In the genomic region with DNA sequence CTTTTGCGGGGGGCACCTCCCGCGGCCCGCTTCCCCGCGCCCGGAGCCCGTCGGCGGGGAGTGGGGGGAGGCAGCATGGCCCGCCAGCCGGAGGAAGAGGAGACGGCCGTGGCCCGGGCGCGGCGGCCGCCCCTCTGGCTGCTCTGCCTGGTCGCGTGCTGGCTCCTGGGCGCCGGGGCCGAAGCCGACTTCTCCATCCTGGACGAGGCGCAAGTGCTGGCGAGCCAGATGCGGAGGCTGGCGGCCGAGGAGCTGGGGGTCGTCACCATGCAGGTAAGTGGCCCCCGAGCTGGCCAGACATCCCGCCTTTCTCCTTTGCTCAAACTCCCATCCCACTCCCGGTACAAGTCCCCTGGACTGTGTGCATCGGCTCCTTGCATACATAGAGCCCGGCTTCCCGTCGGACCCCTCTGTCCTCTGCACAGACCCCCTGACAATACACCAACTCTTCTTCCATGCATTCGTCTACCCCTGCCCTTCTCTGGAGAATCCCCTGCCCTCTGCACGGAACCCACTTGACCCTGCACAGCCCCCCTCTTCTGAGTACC, we compare ENCODE assay signal across 8 cellular contexts. TPM values are rescaled to one million over a fixed set of nuclear protein-coding genes. Genes with fewer than 3 reads are reported as not detected.
DNase-seq lines count a peak whose midpoint lies in the region; ATAC-seq, FAIRE-seq and TF ChIP-seq lines count a peak whose summit lies in the region.

No MANE protein-coding gene starts in this region.

- H3K4me1 Mint-ChIP-seq in MCF 10A (ENCODE audit: insufficient read depth, unreplicated experiment) = peaks cover 32% of the 10 kb centered on the region
- peaks cover 15 to 22% of the 10 kb centered on the region in 2 donors for H3K4me1 Mint-ChIP-seq in stimulated activated naive B cell treated with anti-CD40 and anti-IgM and Interleukin-4, amounts not matched to agents 10 μg/mL and 1 μg/mL and 100 μg/mL, for 72 hours

- BruUV-seq in MCF 10A (replicated peaks; lab: Mats Ljungman, UMichigan) = no TSS peak

- no peak overlapping the region for H3K27ac Mint-ChIP-seq in MCF 10A (ENCODE audit: low read depth, unreplicated experiment)
- H3K27ac Mint-ChIP-seq in stimulated activated naive B cell treated with anti-CD40 and anti-IgM and Interleukin-4, amounts not matched to agents 10 μg/mL and 1 μg/mL and 100 μg/mL, for 72 hours = peak overlapping the region; percentile 15

- DNase-seq in GM03348 (ENCODE audit: low spot score) (peak; percentile 64), NCI-H146 treated with DMSO at 0.1 percent for 48 hours (lab: John Stamatoyannopoulos, UW; ENCODE audit: unreplicated experiment) (peak; percentile 38), MCF 10A (ENCODE audit: unreplicated experiment) (peak; percentile 27), kidney glomerular epithelial cell (lab: John Stamatoyannopoulos, UW) (peak; percentile 3), cerebellum (ENCODE audit: low spot score) (no peak), GM19239 (ENCODE audit: insufficient read length, low spot score) (no peak)
- no peak for DNase-seq in stimulated activated naive B cell treated with anti-CD40 and anti-IgM and Interleukin-4, amounts not matched to agents 10 μg/mL and 1 μg/mL and 100 μg/mL, for 72 hours

- no peak for TF ChIP-seq CTCF in MCF 10A (IDR thresholded peaks at IDR 0.05; ENCODE audit: unreplicated experiment)

- ATAC-seq in GM21723 (IDR thresholded peaks at IDR 0.05; ENCODE audit: unreplicated experiment) = peak; percentile 18
- ATAC-seq in stimulated activated naive B cell treated with anti-CD40 and anti-IgM and Interleukin-4, amounts not matched to agents 10 μg/mL and 1 μg/mL and 100 μg/mL, for 72 hours (replicated peaks) = peak; percentile 15 to 40

- no peak for FAIRE-seq in GM19239 (lab: Jason Lieb, UNC)

- peak overlapping the region; percentile 83 for H3K4me3 Mint-ChIP-seq in MCF 10A (ENCODE audit: unreplicated experiment)
- H3K4me3 Mint-ChIP-seq in stimulated activated naive B cell treated with anti-CD40 and anti-IgM and Interleukin-4, amounts not matched to agents 10 μg/mL and 1 μg/mL and 100 μg/mL, for 72 hours = peak overlapping the region; percentile 79 to 82

- intact Hi-C loops in MCF 10A (cut with micrococcal nuclease) = loop anchor here (1.0 to 5.0 kb wide), 5 partner anchors 37 to 354 kb away; no protein-coding TSS in a partner anchor

- H3K36me3 Mint-ChIP-seq in MCF 10A (ENCODE audit: insufficient read depth, unreplicated experiment) = no peaks in the 10 kb centered on the region
- no peaks in the 10 kb centered on the region for H3K36me3 Mint-ChIP-seq in stimulated activated naive B cell treated with anti-CD40 and anti-IgM and Interleukin-4, amounts not matched to agents 10 μg/mL and 1 μg/mL and 100 μg/mL, for 72 hours

- peaks cover 8% of the 10 kb centered on the region for H3K27me3 Mint-ChIP-seq in MCF 10A (ENCODE audit: insufficient read depth, unreplicated experiment)
- peaks cover 50 to 56% of the 10 kb centered on the region in 2 donors for H3K27me3 Mint-ChIP-seq in stimulated activated naive B cell treated with anti-CD40 and anti-IgM and Interleukin-4, amounts not matched to agents 10 μg/mL and 1 μg/mL and 100 μg/mL, for 72 hours

- H3K9me3 Mint-ChIP-seq in MCF 10A (ENCODE audit: unreplicated experiment) = no peaks in the 10 kb centered on the region
- H3K9me3 Mint-ChIP-seq in stimulated activated naive B cell treated with anti-CD40 and anti-IgM and Interleukin-4, amounts not matched to agents 10 μg/mL and 1 μg/mL and 100 μg/mL, for 72 hours = no peaks in the 10 kb centered on the region

- CTCF ChIA-PET in MCF 10A (lab: Yijun Ruan, JAX) = interaction anchor here (0.6 to 1.1 kb wide), 2 partner anchors 10 to 354 kb away, joined by 3 read pairs; no protein-coding TSS in a partner anchor

- POLR2A ChIA-PET in MCF 10A (lab: Yijun Ruan, JAX) = interaction anchor here (0.6 to 1.3 kb wide), 4 partner anchors 33 to 161 kb away, joined by 3 to 4 read pairs (median 4); no protein-coding TSS in a partner anchor

RNA-seq across cellular contexts. Expression of gene CACHD1, which starts 0.8 kb away (rescaled TPM):
- total RNA-seq in MCF 10A (2022) = 2.9 and 3.9 TPM in 2 replicates
- 46.5 TPM for total RNA-seq in cerebellum

Comparison
In these comparisons a context has a peak if more than half of its experiments do, and no peak if none do; other contexts are left out.
1. DNase-seq: peak in GM03348 (single experiment), NCI-H146 treated with DMSO at 0.1 percent for 48 hours (single experiment), MCF 10A (single experiment) and kidney glomerular epithelial cell (single experiment); none in stimulated activated naive B cell treated with anti-CD40 and anti-IgM and Interleukin-4, amounts not matched to agents 10 μg/mL and 1 μg/mL and 100 μg/mL, for 72 hours (single experiment), cerebellum (single experiment) and GM19239 (single experiment).